1 cellular context compared by ENCODE assay signal in genomic region chr1:6245086-6245868, GRCh38.
TF ChIP-seq lines count a peak whose summit lies in the region.

No MANE protein-coding gene starts in this region.

TF ChIP-seq in HepG2, 621 proteins besides CTCF, POLR2A, EP300 and RAD21 (continued from another document and continues in another):
- TF ChIP-seq TFE3 (CRISPR knock-in tag; IDR thresholded peaks at IDR 0.05), result peak; percentile 93
- TF ChIP-seq PAF1 (CRISPR knock-in tag; IDR thresholded peaks at IDR 0.05), result no peak
- TF ChIP-seq ZBTB33 (CRISPR knock-in tag; IDR thresholded peaks at IDR 0.05), result peak; percentile 85
- peak; percentile 89 for TF ChIP-seq KAT8 (CRISPR knock-in tag; IDR thresholded peaks at IDR 0.05)
- 0 out of 2 replicates have a peak, but pooled peaks have one; percentile 80 for TF ChIP-seq ZNF101 (CRISPR knock-in tag; IDR thresholded peaks at IDR 0.05; ENCODE audit: borderline replicate concordance, low read depth)
- TF ChIP-seq BHLHE40 (IDR thresholded peaks at IDR 0.05; ENCODE audit: low read length), result no peak
- TF ChIP-seq ZBTB25 (CRISPR knock-in tag; IDR thresholded peaks at IDR 0.05), result peak; percentile 96
- peak in 1 of 2 experiments; percentile 99 for TF ChIP-seq REST (IDR thresholded peaks at IDR 0.05; ENCODE audit: borderline replicate concordance in 1 of 2, low read depth in 1 of 2, low read length in 2 of 2)
- no peak for TF ChIP-seq HNF4G (IDR thresholded peaks at IDR 0.05; ENCODE audit: borderline replicate concordance, low read depth, low read length)
- TF ChIP-seq HNF4G (CRISPR knock-in tag; IDR thresholded peaks at IDR 0.05; ENCODE audit: borderline replicate concordance, low read depth), result 0 out of 2 replicates have a peak, but pooled peaks have one; percentile 71
- TF ChIP-seq RXRB (CRISPR knock-in tag; IDR thresholded peaks at IDR 0.05; ENCODE audit: borderline replicate concordance), result peak; percentile 87
- peak; percentile 97 for TF ChIP-seq HBP1 (CRISPR knock-in tag; IDR thresholded peaks at IDR 0.05; ENCODE audit: low read depth)
- TF ChIP-seq NFIC (IDR thresholded peaks at IDR 0.05; ENCODE audit: low read length), result no peak
- peak; percentile 95 for TF ChIP-seq ZNF264 (CRISPR knock-in tag; IDR thresholded peaks at IDR 0.05)
- peak; percentile 81; the same call in 1 of the 2 replicates for TF ChIP-seq NAIF1 (CRISPR knock-in tag; IDR thresholded peaks at IDR 0.05; ENCODE audit: borderline replicate concordance)
- TF ChIP-seq ZNF724P (CRISPR knock-in tag; IDR thresholded peaks at IDR 0.05; ENCODE audit: borderline replicate concordance), result peak; percentile 96
- TF ChIP-seq SRSF9 (IDR thresholded peaks at IDR 0.05; ENCODE audit: borderline replicate concordance, insufficient read depth, low read depth, low read length, poor library complexity, severe bottlenecking), result no peak
- peak; percentile 50; the same call in 1 of the 2 replicates for TF ChIP-seq FOSL1 (CRISPR knock-in tag; IDR thresholded peaks at IDR 0.05; ENCODE audit: borderline replicate concordance)
- TF ChIP-seq BCLAF1 (IDR thresholded peaks at IDR 0.05), result no peak
- peak; percentile 71; the same call in 1 of the 2 replicates for TF ChIP-seq DMTF1 (CRISPR knock-in tag; IDR thresholded peaks at IDR 0.05)
- peak; percentile 99 for TF ChIP-seq KDM5B (CRISPR knock-in tag; IDR thresholded peaks at IDR 0.05; ENCODE audit: borderline replicate concordance)
- peak; percentile 99 for TF ChIP-seq HOXA9 (CRISPR knock-in tag; IDR thresholded peaks at IDR 0.05; ENCODE audit: borderline replicate concordance)
- peak; percentile 40; the same call in 1 of the 2 replicates for TF ChIP-seq ZNF143 (CRISPR knock-in tag; IDR thresholded peaks at IDR 0.05)
- TF ChIP-seq TIGD3 (CRISPR knock-in tag; IDR thresholded peaks at IDR 0.05; ENCODE audit: borderline replicate concordance), result peak; percentile 98; the same call in 1 of the 2 replicates
- peak; percentile 97 for TF ChIP-seq KDM2A (CRISPR knock-in tag; IDR thresholded peaks at IDR 0.05; ENCODE audit: borderline replicate concordance, low read depth)
- TF ChIP-seq CENPX (CRISPR knock-in tag; IDR thresholded peaks at IDR 0.05), result no peak
- TF ChIP-seq CEBPG (CRISPR knock-in tag; IDR thresholded peaks at IDR 0.05), result peak; percentile 58; the same call in 1 of the 2 replicates
- peak; percentile 71; the same call in 1 of the 2 replicates for TF ChIP-seq MLX (CRISPR knock-in tag; IDR thresholded peaks at IDR 0.05)
- peak; percentile 72 for TF ChIP-seq GATAD2A (CRISPR knock-in tag; IDR thresholded peaks at IDR 0.05)
- TF ChIP-seq ZNF547 (CRISPR knock-in tag; IDR thresholded peaks at IDR 0.05), result peak; percentile 97
- TF ChIP-seq ATM (IDR thresholded peaks at IDR 0.05; ENCODE audit: borderline replicate concordance), result no peak
- TF ChIP-seq ELF1 (CRISPR knock-in tag; IDR thresholded peaks at IDR 0.05), result peak; percentile 46; the same call in 1 of the 2 replicates
- TF ChIP-seq MLLT10 (CRISPR knock-in tag; IDR thresholded peaks at IDR 0.05), result no peak
- peak; percentile 99 for TF ChIP-seq KDM4B (CRISPR knock-in tag; IDR thresholded peaks at IDR 0.05)
- peak; percentile 97 for TF ChIP-seq ZNF441 (CRISPR knock-in tag; IDR thresholded peaks at IDR 0.05; ENCODE audit: borderline replicate concordance)
- peak; percentile 92; the same call in 1 of the 2 replicates for TF ChIP-seq MIER3 (CRISPR knock-in tag; IDR thresholded peaks at IDR 0.05; ENCODE audit: borderline replicate concordance)
- TF ChIP-seq ZNF781 (CRISPR knock-in tag; IDR thresholded peaks at IDR 0.05; ENCODE audit: borderline replicate concordance, not compliant biosample characterization), result peak; percentile 97
- TF ChIP-seq CREM (IDR thresholded peaks at IDR 0.05), result no peak
- TF ChIP-seq CREM (CRISPR knock-in tag; IDR thresholded peaks at IDR 0.05), result no peak
- TF ChIP-seq ZNF776 (CRISPR knock-in tag; IDR thresholded peaks at IDR 0.05), result peak; percentile 99
- peak; percentile 93 for TF ChIP-seq ZNF335 (CRISPR knock-in tag; IDR thresholded peaks at IDR 0.05)
- peak; percentile 94 for TF ChIP-seq ISL2 (CRISPR knock-in tag; IDR thresholded peaks at IDR 0.05)
- TF ChIP-seq RARG (CRISPR knock-in tag; IDR thresholded peaks at IDR 0.05; ENCODE audit: low read depth), result peak; percentile 64; the same call in 1 of the 2 replicates
- peak; percentile 83; the same call in 1 of the 2 replicates for TF ChIP-seq YEATS4 (CRISPR knock-in tag; IDR thresholded peaks at IDR 0.05; ENCODE audit: borderline replicate concordance)
- TF ChIP-seq ZFP36L1 (CRISPR knock-in tag; IDR thresholded peaks at IDR 0.05), result peak; percentile 83; the same call in 1 of the 2 replicates
